Comparison of ENCODE assay signal across 22 cellular contexts in genomic region chr15:37017031-37017625, GRCh38.
DNase-seq lines count a peak whose midpoint lies in the region; ATAC-seq, FAIRE-seq and TF ChIP-seq lines count a peak whose summit lies in the region.
"Had no signal": no experiment of that assay in that cellular context is flagged by ENCODE, and none has a peak within 500 bp of the region (broad histone marks: within the 10 kb centered on the region; RNA-seq: fewer than 3 reads in every experiment).

No MANE protein-coding gene starts in this region.

- H3K9ac ChIP-seq in HepG2 (ENCODE audit: insufficient read depth, low read depth, low read length) = no peak overlapping the region

- H3K27me3 ChIP-seq in HepG2 (ENCODE audit: control insufficient read depth in 1 of 2, insufficient read depth in 2 of 2, low read length in 2 of 2) (no peaks in the 10 kb centered on the region; a peak in 1 of 5 replicates), right lobe of liver (no peaks in the 10 kb centered on the region), muscle layer of duodenum (ENCODE audit: low read depth, low read length) (no peaks in the 10 kb centered on the region)
- H3K27me3 ChIP-seq: BE2C, body of pancreas, upper lobe of right lung had no signal

- H3K4me3 ChIP-seq in HepG2 (replicated peaks in 1 of 3; ENCODE audit: insufficient read depth in 1 of 3, low read depth in 2 of 3, low read length in 3 of 3) (no peak overlapping the region), right lobe of liver (no peak overlapping the region), coronary artery (no peak overlapping the region), muscle layer of duodenum (ENCODE audit: low read depth in 1 of 2, low read length in 2 of 2) (no peak overlapping the region)
- H3K4me3 ChIP-seq: A549, body of pancreas, upper lobe of right lung had no signal

- BruUV-seq in HepG2 (replicated peaks; lab: Mats Ljungman, UMichigan) = no TSS peak

- ATAC-seq in HepG2 = no peak
- no peak for ATAC-seq in right lobe of liver
- ATAC-seq: A549, body of pancreas, upper lobe of right lung had no signal

- no peak for TF ChIP-seq RAD21 in HepG2 (CRISPR knock-in tag; IDR thresholded peaks at IDR 0.05)

- no peaks in the 10 kb centered on the region for H4K20me1 ChIP-seq in HepG2 (ENCODE audit: insufficient read depth, low read length)

- TF ChIP-seq EP300 in HepG2 (IDR thresholded peaks at IDR 0.05; ENCODE audit: low read depth in 2 of 2, low read length in 2 of 2) (no peak), HepG2 (CRISPR knock-in tag; IDR thresholded peaks at IDR 0.05; ENCODE audit: borderline replicate concordance) (no peak)

- TF ChIP-seq CTCF in HepG2 (CRISPR knock-in tag; IDR thresholded peaks at IDR 0.05) = no peak
- TF ChIP-seq CTCF in right lobe of liver (IDR thresholded peaks at IDR 0.05) = no peak
- no peak for TF ChIP-seq CTCF in coronary artery (IDR thresholded peaks at IDR 0.05)

- in situ Hi-C loops in HepG2 (cut with HindIII; ENCODE audit: extremely low pct_ligation_motif_present, low pct_unique_long_range_greater_than_20kb) = no loop called here

- TF ChIP-seq POLR2A in HepG2 (IDR thresholded peaks at IDR 0.05; ENCODE audit: insufficient read depth in 1 of 2, low read depth in 2 of 2, low read length in 2 of 2) = no peak
- no peak for TF ChIP-seq POLR2A in right lobe of liver (IDR thresholded peaks at IDR 0.05)

- POLR2A ChIA-PET in HepG2 (lab: Yijun Ruan, JAX) = no interaction called here

- FAIRE-seq in HepG2 (lab: Jason Lieb, UNC) = no peak
- FAIRE-seq: A549 had no signal

- intact Hi-C loops in HepG2 (cut with micrococcal nuclease; ENCODE audit: unreplicated experiment) (no loop called here), right lobe of liver (cut with DNase I) (no loop called here)

- whole genome bisulfite sequencing in HepG2 (ENCODE audit: low lambda C conversion rate) = 92% methylated on average over 11 of the region's 11 CpGs
- 88% methylated on average over 8 of the region's 11 CpGs for WGBS in right lobe of liver (ENCODE audit: insufficient coverage, low coverage, low lambda C conversion rate, missing lambda C conversion rate)

- H3K4me1 ChIP-seq in HepG2 (ENCODE audit: insufficient read depth, low read length) (peaks cover 36% of the 10 kb centered on the region), right lobe of liver (no peaks in the 10 kb centered on the region), muscle layer of duodenum (ENCODE audit: control insufficient read depth in 1 of 2, insufficient read depth in 2 of 2, low read length in 2 of 2) (peaks cover 19 to 32% of the 10 kb centered on the region in 2 donors)
- H3K4me1 ChIP-seq: A549 had no signal

- H3K27ac ChIP-seq in HepG2 (ENCODE audit: extremely low read length, insufficient read depth, low read length) = no peak overlapping the region
- H3K27ac ChIP-seq in right lobe of liver = no peak overlapping the region
- peak overlapping the region; percentile 17 to 60 for H3K27ac ChIP-seq in coronary artery
- peak overlapping the region; percentile 19 for H3K27ac ChIP-seq in muscle layer of duodenum (ENCODE audit: low read length)
- H3K27ac ChIP-seq: A549 had no signal

- H3K9me3 ChIP-seq in HepG2 (ENCODE audit: low read length) (no peaks in the 10 kb centered on the region), right lobe of liver (no peaks in the 10 kb centered on the region), muscle layer of duodenum (ENCODE audit: control insufficient read depth in 1 of 2, low read length in 2 of 2) (no peaks in the 10 kb centered on the region)
- H3K9me3 ChIP-seq: A549, BE2C, body of pancreas, upper lobe of right lung had no signal

- no peak overlapping the region for H2AFZ ChIP-seq in HepG2 (ENCODE audit: low read length)

- H3K79me2 ChIP-seq in HepG2 (ENCODE audit: insufficient read depth, low read length) = no peaks in the 10 kb centered on the region

- H3K36me3 ChIP-seq in HepG2 (replicated peaks in 1 of 2; ENCODE audit: control insufficient read depth in 1 of 2, insufficient read depth in 2 of 2, low read length in 2 of 2) (no peaks in the 10 kb centered on the region), right lobe of liver (no peaks in the 10 kb centered on the region), muscle layer of duodenum (ENCODE audit: control insufficient read depth in 1 of 2, insufficient read depth in 2 of 2, low read length in 2 of 2) (no peaks in the 10 kb centered on the region)
- H3K36me3 ChIP-seq: upper lobe of right lung had no signal

- H3K4me2 ChIP-seq in HepG2 (ENCODE audit: low read depth, low read length) = no peak overlapping the region
- H3K4me2 ChIP-seq: A549 had no signal

- CTCF ChIA-PET in HepG2 (lab: Yijun Ruan, JAX; ENCODE audit: low intra/inter-chr PET ratio, low total read pairs) = no interaction called here

- no peak for DNase-seq in HepG2 (ENCODE audit: low spot score)
- no peak for DNase-seq in right lobe of liver
- DNase-seq in coronary artery (ENCODE audit: low spot score) = no peak
- DNase-seq in GF-D8 (lab: John Stamatoyannopoulos, UW) = no peak
- DNase-seq in activated CD8-positive, alpha-beta memory T cell treated with anti-CD3 and anti-CD28 coated beads, Interleukin-2, amount 50 U/mL, for 4 hours = no peak
- DNase-seq in COLO829 (ENCODE audit: low spot score) = no peak
- no peak for DNase-seq in HCEC 1CT
- DNase-seq: activated B cell treated with CpG ODN at 0.5 μM for 24 hours; activated CD4-positive, alpha-beta T cell treated with anti-CD3 and anti-CD28 coated beads, Interleukin-2, amount 50 U/mL, for 4 hours; activated naive CD8-positive, alpha-beta T cell treated with anti-CD3 and anti-CD28 coated beads, Interleukin-2, amount 10 ng/mL, durations not matched to agents 7 days and 5 days; BE2C; COR-L47; DMS79; foreskin melanocyte; left ventricle myocardium superior; NCI-H510A treated with DMSO at 0.1 percent for 48 hours; retina; T-helper 9 cell; upper lobe of right lung had no signal

TF ChIP-seq in HepG2, 621 proteins besides CTCF, POLR2A, EP300 and RAD21:
- TF ChIP-seq KLF6 (CRISPR knock-in tag; IDR thresholded peaks at IDR 0.05) (no peak), SYNCRIP (IDR thresholded peaks at IDR 0.05; ENCODE audit: insufficient read depth, low read depth, low read length) (no peak), BORCS8-MEF2B (CRISPR knock-in tag; IDR thresholded peaks at IDR 0.05) (no peak), ZNF121 (CRISPR knock-in tag; IDR thresholded peaks at IDR 0.05) (peak; percentile 53), MLLT10 (CRISPR knock-in tag; IDR thresholded peaks at IDR 0.05) (no peak), ZNF605 (CRISPR knock-in tag; IDR thresholded peaks at IDR 0.05) (no peak), ZNF460 (CRISPR knock-in tag; IDR thresholded peaks at IDR 0.05; ENCODE audit: borderline replicate concordance) (no peak), HOXA9 (CRISPR knock-in tag; IDR thresholded peaks at IDR 0.05; ENCODE audit: borderline replicate concordance) (no peak)

Comparison
In these comparisons a context has a peak if more than half of its experiments do, and no peak if none do; other contexts are left out.
1. H3K27ac ChIP-seq: peak in coronary artery (2 of 2) and muscle layer of duodenum (single experiment); none in HepG2 (single experiment) and right lobe of liver (0 of 3).